Comparison of ENCODE assay signal across 12 cellular contexts in the genomic region with DNA sequence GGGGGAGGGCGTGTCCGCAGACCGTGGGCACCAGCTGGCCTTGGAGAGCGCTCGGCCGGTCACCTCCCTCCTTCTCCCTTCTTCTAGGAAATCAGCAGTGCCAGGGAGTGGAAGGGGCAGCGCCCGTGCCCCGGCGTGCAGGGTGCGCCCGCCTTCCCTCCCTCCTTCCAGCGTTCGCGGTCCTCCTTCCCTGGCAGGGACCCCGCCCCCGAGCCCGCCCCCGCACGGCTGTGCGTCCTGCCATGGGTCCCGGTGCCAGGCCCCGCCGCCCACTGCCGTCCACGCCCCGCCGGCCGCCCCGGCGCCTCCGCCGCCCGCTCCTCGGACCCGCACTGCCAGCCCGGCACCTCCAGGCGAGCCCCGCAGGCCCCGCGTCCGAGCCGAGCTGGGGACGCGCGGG. TPM values are rescaled to one million over a fixed set of nuclear protein-coding genes. Genes with fewer than 3 reads are reported as not detected.
DNase-seq lines count a peak whose midpoint lies in the region; ATAC-seq, FAIRE-seq and TF ChIP-seq lines count a peak whose summit lies in the region.
"Not testable (repeated sequence)": the region's sequence is repeated elsewhere in the genome, so short reads cannot be mapped to it uniquely, and the experiment has no call there.
"Had no signal": no experiment of that assay in that cellular context is flagged by ENCODE, and none has a peak within 500 bp of the region (broad histone marks: within the 10 kb centered on the region; RNA-seq: fewer than 3 reads in every experiment).

No MANE protein-coding gene starts in this region.

- not testable (repeated sequence) for H3K4me3 ChIP-seq in PC-3 (ENCODE audit: low read length); body of pancreas; heart right ventricle; right lobe of liver; pancreas

- not testable (repeated sequence) for H3K4me1 ChIP-seq in PC-3 (ENCODE audit: insufficient read depth, low read length); body of pancreas; heart right ventricle; right lobe of liver; pancreas

- ATAC-seq in GM21381 (IDR thresholded peaks at IDR 0.05; ENCODE audit: unreplicated experiment) (peak; percentile 8), HG03045 (IDR thresholded peaks at IDR 0.05; ENCODE audit: unreplicated experiment) (peak; percentile 14), PC-3 (peak; percentile 40), body of pancreas (peak; percentile 60), heart right ventricle (peak in 6 of 8 donors; percentile 20 to 52 (median 33)), right lobe of liver (peak; percentile 46 to 70 (median 62)), pancreas (peak; percentile 25 to 69 (median 58))

- H3K9me2 ChIP-seq in PC-3 (replicated peaks; ENCODE audit: low read length): not testable (repeated sequence)

- not testable (repeated sequence) for BruUV-seq in PC-3 (replicated peaks; lab: Mats Ljungman, UMichigan)

- not testable (repeated sequence) for H3K27me3 ChIP-seq in PC-3 (ENCODE audit: low read length); body of pancreas; heart right ventricle; right lobe of liver; pancreas

- not testable (repeated sequence) for H2AFZ ChIP-seq in PC-3 (ENCODE audit: low read length)

- not testable (repeated sequence) for H3K79me2 ChIP-seq in PC-3 (ENCODE audit: low read length)

- FAIRE-seq in pancreas (lab: Jason Lieb, UNC): not testable (repeated sequence)

- H4K20me1 ChIP-seq in PC-3 (ENCODE audit: low read length): not testable (repeated sequence)

- not testable (repeated sequence) for H3K9me3 ChIP-seq in PC-3 (ENCODE audit: low read length); body of pancreas; heart right ventricle; right lobe of liver; pancreas

- H3K9ac ChIP-seq in PC-3 (ENCODE audit: low read length): not testable (repeated sequence)

- no CpG with 5 or more reads among the region's 46 CpGs for WGBS in body of pancreas, 2 donors
- WGBS in heart right ventricle, 2 donors: no CpG with 5 or more reads among the region's 46 CpGs
- no CpG with 5 or more reads among the region's 46 CpGs for WGBS in right lobe of liver (ENCODE audit: insufficient coverage, low coverage, low lambda C conversion rate, missing lambda C conversion rate)
- WGBS in pancreas, 2 donors: no CpG with 5 or more reads among the region's 46 CpGs

- CTCF ChIA-PET in PC-3 (lab: Charles Lee): not testable (repeated sequence)

- TF ChIP-seq POLR2A in body of pancreas (IDR thresholded peaks at IDR 0.05); right lobe of liver (IDR thresholded peaks at IDR 0.05): not testable (repeated sequence)

- not testable (repeated sequence) for H3K36me3 ChIP-seq in PC-3 (ENCODE audit: low read depth, low read length); body of pancreas (replicated peaks in 1 of 2; ENCODE audit: insufficient read depth in 1 of 2, low read depth in 2 of 2); heart right ventricle; right lobe of liver; pancreas

- POLR2A ChIA-PET in PC-3 (lab: Charles Lee; ENCODE audit: unreplicated experiment): not testable (repeated sequence)

- intact Hi-C loops in PC-3 (cut with micrococcal nuclease); body of pancreas (cut with DNase I); heart right ventricle (cut with DNase I); right lobe of liver (cut with DNase I); pancreas (cut with DNase I): not testable (repeated sequence)

- not testable (repeated sequence) for TF ChIP-seq CTCF in PC-3 (conservative IDR thresholded peaks at IDR 0.05; ENCODE audit: low read depth, low read length); body of pancreas (IDR thresholded peaks at IDR 0.05); heart right ventricle (IDR thresholded peaks at IDR 0.05); right lobe of liver (IDR thresholded peaks at IDR 0.05); pancreas (IDR thresholded peaks at IDR 0.05)

- not testable (repeated sequence) for H3K27ac ChIP-seq in PC-3 (ENCODE audit: low read length); body of pancreas; heart right ventricle; right lobe of liver; pancreas

- DNase-seq in PC-3, body of pancreas, heart right ventricle, right lobe of liver, pancreas: not testable (repeated sequence)

- not testable (repeated sequence) for H3K4me2 ChIP-seq in PC-3 (ENCODE audit: low read length)

- H3F3A ChIP-seq in PC-3 (ENCODE audit: low read length, unreplicated experiment): not testable (repeated sequence)

RNA-seq across cellular contexts. Expression of a gene that starts 0.4 kb away (rescaled TPM):
- total RNA-seq in PC-3 (2014; rRNA removed): 11.6 and 14.8 TPM in 2 replicates
- total RNA-seq in body of pancreas: 1 to 10 TPM; 1.6 to 2.0 TPM
- 1 to 10 TPM in 9 of 10 donors, under 1 TPM in 1; 0.90 to 6.2 (median 1.6) TPM for total RNA-seq in heart right ventricle
- polyA plus RNA-seq in heart right ventricle: 1 to 10 TPM; 1.3 to 2.7 TPM
- 1 to 10 TPM; 1.1 to 2.7 (median 1.7) TPM for total RNA-seq in right lobe of liver
- 1 to 10 TPM in 3 of 6 donors, under 1 TPM in 3; 0.46 to 2.7 (median 0.99) TPM for total RNA-seq in pancreas
- under 1 TPM; 0.72 to 0.87 TPM for polyA plus RNA-seq in pancreas
- total RNA-seq: SJCRH30 had no signal

RNA-seq across cellular contexts. Expression of a gene that starts 21.3 kb away (rescaled TPM):
- not detected in 2 replicates for total RNA-seq in PC-3 (2014; rRNA removed)
- not detected for total RNA-seq in body of pancreas
- total RNA-seq in heart right ventricle: not detected
- not detected for polyA plus RNA-seq in heart right ventricle
- 1 to 10 TPM in 2 of 6 experiments, under 1 TPM in 1, not detected in 3; 0.29 to 2.3 (median 1.4) TPM for total RNA-seq in right lobe of liver
- total RNA-seq in pancreas: not detected
- polyA plus RNA-seq in pancreas: not detected
- total RNA-seq: CD4-positive, alpha-beta T cell; H1; PC-9; SJCRH30 had no signal
- polyA plus RNA-seq: IgD-negative memory B cell had no signal

RNA-seq across cellular contexts. Expression of a gene that starts 45.3 kb away (rescaled TPM):
- total RNA-seq in PC-3 (2014; rRNA removed) (not detected in 2 replicates), body of pancreas (1 to 10 TPM in 1 of 2 donors, not detected in 1; 1.0 TPM), heart right ventricle (under 1 TPM in 2 of 10 donors, not detected in 8; 0.05 to 0.10 TPM), right lobe of liver (not detected), pancreas (not detected)
- polyA plus RNA-seq in heart right ventricle (under 1 TPM in 1 of 2 donors, not detected in 1; 0.06 TPM), pancreas (under 1 TPM in 1 of 2 donors, not detected in 1; 0.02 TPM)
- total RNA-seq: H1, PC-9 had no signal

RNA-seq across cellular contexts. Expression of a gene that starts 59.5 kb away (rescaled TPM):
- 223 and 250 TPM in 2 replicates for total RNA-seq in PC-3 (2014; rRNA removed)
- total RNA-seq in body of pancreas: 100 to 1,000 TPM in 1 of 2 donors, 10 to 100 TPM in 1; 56.8 to 104 TPM
- 10 to 100 TPM; 34.7 to 84.4 (median 43.8) TPM for total RNA-seq in heart right ventricle
- 10 to 100 TPM; 42.6 to 56.9 TPM for polyA plus RNA-seq in heart right ventricle
- 10 to 100 TPM; 68.3 to 97.6 (median 73.7) TPM for total RNA-seq in right lobe of liver
- 10 to 100 TPM; 40.0 to 67.9 (median 48.5) TPM for total RNA-seq in pancreas
- polyA plus RNA-seq in pancreas: 100 to 1,000 TPM in 1 of 2 donors, 10 to 100 TPM in 1; 89.0 to 120 TPM

Comparison
In these comparisons a context has a peak if more than half of its experiments do, and no peak if none do; other contexts are left out.
1. ATAC-seq: peak in every context shown above with its lines; median percentile 62 in right lobe of liver; 60 in body of pancreas; 58 in pancreas; 40 in PC-3; 33 in heart right ventricle; 14 in HG03045; 8 in GM21381.